In genomic region chr15:68113751-68114150, GRCh38 we compare ENCODE assay signal across 12 cellular contexts. TPM values are rescaled to one million over a fixed set of nuclear protein-coding genes. Genes with fewer than 3 reads are reported as not detected.
DNase-seq lines count a peak whose midpoint lies in the region; ATAC-seq and TF ChIP-seq lines count a peak whose summit lies in the region.
"Had no signal": no experiment of that assay in that cellular context is flagged by ENCODE, and none has a peak within 500 bp of the region (broad histone marks: within the 10 kb centered on the region; RNA-seq: fewer than 3 reads in every experiment).

No MANE protein-coding gene starts in this region.

- intact Hi-C loops in activated CD8-positive, alpha-beta T cell treated with anti-CD3 and anti-CD28 coated beads for 36 hours (cut with micrococcal nuclease): no loop called here

- H3K27ac ChIP-seq in VCaP (peak overlapping the region; percentile 6), subcutaneous abdominal adipose tissue (ENCODE audit: low read depth, low read length) (peak overlapping the region; percentile 51)

- no peaks in the 10 kb centered on the region for H3K27me3 ChIP-seq in subcutaneous abdominal adipose tissue (ENCODE audit: control insufficient read depth in 5 of 5, insufficient read depth in 4 of 5, low read length in 5 of 5)
- H3K27me3 ChIP-seq: tibial artery had no signal

- peaks cover 23% of the 10 kb centered on the region for H3K36me3 Mint-ChIP-seq in activated CD8-positive, alpha-beta T cell treated with anti-CD3 and anti-CD28 coated beads for 36 hours (ENCODE audit: low read depth)
- peaks cover 35% of the 10 kb centered on the region for H3K36me3 Mint-ChIP-seq in activated CD8-positive, alpha-beta T cell treated with anti-CD3 and anti-CD28 coated beads, Interleukin-2, amount 10 ng/mL, durations not matched to agents 7 days and 5 days (ENCODE audit: low read depth)
- peaks cover 0 to 2% (median 0%) of the 10 kb centered on the region in 3 donors for H3K36me3 Mint-ChIP-seq in immature natural killer cell
- H3K36me3 Mint-ChIP-seq in progenitor cell of endocrine pancreas (ENCODE audit: insufficient read depth): peaks cover 22% of the 10 kb centered on the region

- ATAC-seq in activated CD8-positive, alpha-beta T cell treated with anti-CD3 and anti-CD28 coated beads for 36 hours: no peak
- no peak for ATAC-seq in activated CD8-positive, alpha-beta T cell treated with anti-CD3 and anti-CD28 coated beads, Interleukin-2, amount 10 ng/mL, durations not matched to agents 7 days and 5 days
- ATAC-seq in HG03175 (IDR thresholded peaks at IDR 0.05; ENCODE audit: unreplicated experiment): no peak

- peak overlapping the region in 1 of 5 donors; percentile 50 for H3K4me3 ChIP-seq in subcutaneous abdominal adipose tissue (ENCODE audit: low read depth in 1 of 5, low read length in 5 of 5)

- no peaks in the 10 kb centered on the region for H3K27me3 Mint-ChIP-seq in activated CD8-positive, alpha-beta T cell treated with anti-CD3 and anti-CD28 coated beads for 36 hours
- H3K27me3 Mint-ChIP-seq in activated CD8-positive, alpha-beta T cell treated with anti-CD3 and anti-CD28 coated beads, Interleukin-2, amount 10 ng/mL, durations not matched to agents 7 days and 5 days (ENCODE audit: low read depth): no peaks in the 10 kb centered on the region
- H3K27me3 Mint-ChIP-seq in immature natural killer cell (ENCODE audit: low read depth in 3 of 3) (no peaks in the 10 kb centered on the region), progenitor cell of endocrine pancreas (no peaks in the 10 kb centered on the region)

- peaks cover 0 to 18% (median 16%) of the 10 kb centered on the region in 5 donors for H3K4me1 ChIP-seq in subcutaneous abdominal adipose tissue (ENCODE audit: control insufficient read depth in 5 of 5, insufficient read depth in 5 of 5, low read length in 5 of 5)

- H3K9me3 ChIP-seq in subcutaneous abdominal adipose tissue (ENCODE audit: control insufficient read depth in 5 of 5, low read length in 5 of 5): no peaks in the 10 kb centered on the region
- H3K9me3 ChIP-seq: tibial artery had no signal

- no peak overlapping the region for H3K27ac Mint-ChIP-seq in activated CD8-positive, alpha-beta T cell treated with anti-CD3 and anti-CD28 coated beads for 36 hours
- no peak overlapping the region for H3K27ac Mint-ChIP-seq in activated CD8-positive, alpha-beta T cell treated with anti-CD3 and anti-CD28 coated beads, Interleukin-2, amount 10 ng/mL, durations not matched to agents 7 days and 5 days
- peak overlapping the region in 4 of 6 donors; percentile 36 to 77 (median 68) for H3K27ac Mint-ChIP-seq in immature natural killer cell
- H3K27ac Mint-ChIP-seq in progenitor cell of endocrine pancreas: no peak overlapping the region
- H3K27ac Mint-ChIP-seq: activated T-helper 2 cell treated with anti-CD3 and anti-CD28 coated beads, Interferon-gamma antibody, Interleukin-2, Interleukin-4, amounts not matched to agents 10 μg/mL and 5 μg/mL and 100 μg/mL, durations not matched to agents 14 hours and 24 hours and 36 hours had no signal

- POLR2A ChIA-PET in activated CD8-positive, alpha-beta T cell treated with anti-CD3 and anti-CD28 coated beads for 36 hours (lab: Charles Lee): no interaction called here
- POLR2A ChIA-PET in activated CD8-positive, alpha-beta T cell treated with anti-CD3 and anti-CD28 coated beads, Interleukin-2, amount 10 ng/mL, durations not matched to agents 7 days and 5 days (lab: Charles Lee): interaction anchor here (0.9 to 1.0 kb wide), 2 partner anchors 57 to 59 kb away, joined by 3 to 5 read pairs; no protein-coding TSS in a partner anchor

- peaks cover 0 to 2% (median 0%) of the 10 kb centered on the region in 5 donors for H3K36me3 ChIP-seq in subcutaneous abdominal adipose tissue (ENCODE audit: control insufficient read depth in 5 of 5, insufficient read depth in 5 of 5, low read length in 5 of 5)
- H3K36me3 ChIP-seq: tibial artery had no signal

- no peak for DNase-seq in activated CD8-positive, alpha-beta T cell treated with anti-CD3 and anti-CD28 coated beads for 36 hours
- DNase-seq in activated CD8-positive, alpha-beta T cell treated with anti-CD3 and anti-CD28 coated beads, Interleukin-2, amount 10 ng/mL, durations not matched to agents 7 days and 5 days: no peak
- no peak for DNase-seq in immature natural killer cell
- no peak for DNase-seq in progenitor cell of endocrine pancreas (ENCODE audit: low spot score, unreplicated experiment)
- no peak for DNase-seq in germinal center (ENCODE audit: low spot score)
- DNase-seq: effector memory CD4-positive, alpha-beta T cell; left cardiac atrium; tibial artery had no signal

- H3K4me1 Mint-ChIP-seq in activated CD8-positive, alpha-beta T cell treated with anti-CD3 and anti-CD28 coated beads for 36 hours (ENCODE audit: low read depth): peaks cover 64% of the 10 kb centered on the region
- peaks cover 26% of the 10 kb centered on the region for H3K4me1 Mint-ChIP-seq in activated CD8-positive, alpha-beta T cell treated with anti-CD3 and anti-CD28 coated beads, Interleukin-2, amount 10 ng/mL, durations not matched to agents 7 days and 5 days (ENCODE audit: low read depth)
- H3K4me1 Mint-ChIP-seq in immature natural killer cell: peaks cover 63 to 90% of the 10 kb centered on the region in 2 donors
- peaks cover 21% of the 10 kb centered on the region for H3K4me1 Mint-ChIP-seq in progenitor cell of endocrine pancreas (ENCODE audit: low read depth)

- peak overlapping the region; percentile 24 for H3K4me3 Mint-ChIP-seq in activated CD8-positive, alpha-beta T cell treated with anti-CD3 and anti-CD28 coated beads for 36 hours
- no peak overlapping the region for H3K4me3 Mint-ChIP-seq in activated CD8-positive, alpha-beta T cell treated with anti-CD3 and anti-CD28 coated beads, Interleukin-2, amount 10 ng/mL, durations not matched to agents 7 days and 5 days
- H3K4me3 Mint-ChIP-seq in immature natural killer cell (peak overlapping the region in 3 of 5 donors; percentile 50 to 82 (median 61)), progenitor cell of endocrine pancreas (ENCODE audit: low read depth) (no peak overlapping the region)

- H3K9ac ChIP-seq in subcutaneous abdominal adipose tissue (ENCODE audit: low read length in 5 of 5): peak overlapping the region in 4 of 5 donors; percentile 58 to 67 (median 66)

- peaks cover 2% of the 10 kb centered on the region for H3K9me3 Mint-ChIP-seq in activated CD8-positive, alpha-beta T cell treated with anti-CD3 and anti-CD28 coated beads for 36 hours
- H3K9me3 Mint-ChIP-seq in activated CD8-positive, alpha-beta T cell treated with anti-CD3 and anti-CD28 coated beads, Interleukin-2, amount 10 ng/mL, durations not matched to agents 7 days and 5 days (ENCODE audit: insufficient read depth): peaks cover 13% of the 10 kb centered on the region
- H3K9me3 Mint-ChIP-seq in immature natural killer cell: no peaks in the 10 kb centered on the region
- H3K9me3 Mint-ChIP-seq in progenitor cell of endocrine pancreas (ENCODE audit: low read depth): peaks cover 19% of the 10 kb centered on the region

- CTCF ChIA-PET in activated CD8-positive, alpha-beta T cell treated with anti-CD3 and anti-CD28 coated beads for 36 hours (lab: Charles Lee): interaction anchor here (0.7 to 2.2 kb wide), 2 partner anchors 59 to 250 kb away, joined by 3 to 7 read pairs; partner anchors contain the start of gene PIAS1
- CTCF ChIA-PET in activated CD8-positive, alpha-beta T cell treated with anti-CD3 and anti-CD28 coated beads, Interleukin-2, amount 10 ng/mL, durations not matched to agents 7 days and 5 days (lab: Charles Lee): interaction anchor here (1.0 to 1.2 kb wide), 2 partner anchors 41 to 192 kb away, joined by 3 read pairs; no protein-coding TSS in a partner anchor

- no peak for TF ChIP-seq CTCF in activated CD8-positive, alpha-beta T cell treated with anti-CD3 and anti-CD28 coated beads for 36 hours (IDR thresholded peaks at IDR 0.05)
- TF ChIP-seq CTCF in VCaP (conservative IDR thresholded peaks at IDR 0.05) (no peak), progenitor cell of endocrine pancreas (IDR thresholded peaks at IDR 0.05; ENCODE audit: unreplicated experiment) (no peak)

RNA-seq across cellular contexts. Expression of gene PIAS1, which starts 59.6 kb away (rescaled TPM):
- 10 to 100 TPM; 26.0 to 29.8 TPM for total RNA-seq in activated CD8-positive, alpha-beta T cell treated with anti-CD3 and anti-CD28 coated beads for 36 hours
- total RNA-seq in activated CD8-positive, alpha-beta T cell treated with anti-CD3 and anti-CD28 coated beads, Interleukin-2, amount 10 ng/mL, durations not matched to agents 7 days and 5 days: 10 to 100 TPM; 40.6 to 44.2 TPM
- 100 to 1,000 TPM in 2 of 3 donors, 10 to 100 TPM in 1; 84.1 to 138 (median 112) TPM for polyA plus RNA-seq in immature natural killer cell
- 71.4 and 71.6 TPM in 2 replicates for total RNA-seq in progenitor cell of endocrine pancreas

Comparison
In these comparisons a context has a peak if more than half of its experiments do, and no peak if none do; other contexts are left out.
1. H3K4me3 Mint-ChIP-seq: peak in activated CD8-positive, alpha-beta T cell treated with anti-CD3 and anti-CD28 coated beads for 36 hours (single experiment) and immature natural killer cell (3 of 5); none in activated CD8-positive, alpha-beta T cell treated with anti-CD3 and anti-CD28 coated beads, Interleukin-2, amount 10 ng/mL, durations not matched to agents 7 days and 5 days (single experiment) and progenitor cell of endocrine pancreas (single experiment).
2. H3K27ac Mint-ChIP-seq: peak in immature natural killer cell (4 of 6); none in activated CD8-positive, alpha-beta T cell treated with anti-CD3 and anti-CD28 coated beads for 36 hours (single experiment), activated CD8-positive, alpha-beta T cell treated with anti-CD3 and anti-CD28 coated beads, Interleukin-2, amount 10 ng/mL, durations not matched to agents 7 days and 5 days (single experiment) and progenitor cell of endocrine pancreas (single experiment).